8 cellular contexts compared by ENCODE assay signal in genomic region chr2:24075259-24075658, GRCh38. TPM values are rescaled to one million over a fixed set of nuclear protein-coding genes. Genes with fewer than 3 reads are reported as not detected.
DNase-seq lines count a peak whose midpoint lies in the region; ATAC-seq and TF ChIP-seq lines count a peak whose summit lies in the region.

No MANE protein-coding gene starts in this region.

- no peaks in the 10 kb centered on the region for H3K4me1 ChIP-seq in breast epithelium
- H3K4me1 ChIP-seq in mononuclear cell (ENCODE audit: insufficient read depth, low read length): peaks cover 35% of the 10 kb centered on the region

- no peaks in the 10 kb centered on the region for H3K9me3 Mint-ChIP-seq in stimulated activated naive CD8-positive, alpha-beta T cell treated with anti-CD3 and anti-CD28 coated beads, Interleukin-15, Interleukin-2, amounts not matched to agents 100 ng/mL and 50 ng/mL, for 24 hours

- H3K27me3 ChIP-seq in breast epithelium: no peaks in the 10 kb centered on the region
- H3K27me3 ChIP-seq in mononuclear cell (ENCODE audit: insufficient read depth, low read length): no peaks in the 10 kb centered on the region

- peaks cover 30% of the 10 kb centered on the region for H3K36me3 Mint-ChIP-seq in stimulated activated naive CD8-positive, alpha-beta T cell treated with anti-CD3 and anti-CD28 coated beads, Interleukin-15, Interleukin-2, amounts not matched to agents 100 ng/mL and 50 ng/mL, for 24 hours (ENCODE audit: low read depth)

- no peak for ATAC-seq in stimulated activated naive CD8-positive, alpha-beta T cell treated with anti-CD3 and anti-CD28 coated beads, Interleukin-15, Interleukin-2, amounts not matched to agents 100 U/mL and 50 U/mL, for 24 hours

- no peaks in the 10 kb centered on the region for H3K27me3 Mint-ChIP-seq in stimulated activated naive CD8-positive, alpha-beta T cell treated with anti-CD3 and anti-CD28 coated beads, Interleukin-15, Interleukin-2, amounts not matched to agents 100 ng/mL and 50 ng/mL, for 24 hours

- peak overlapping the region; percentile 96 for H3K27ac Mint-ChIP-seq in stimulated activated naive CD8-positive, alpha-beta T cell treated with anti-CD3 and anti-CD28 coated beads, Interleukin-15, Interleukin-2, amounts not matched to agents 100 ng/mL and 50 ng/mL, for 24 hours

- intact Hi-C loops in breast epithelium (cut with DNase I; ENCODE audit: low total_unique reads): no loop called here

- H3K27ac ChIP-seq in breast epithelium: peak overlapping the region in 1 of 2 donors; percentile 97

- peak overlapping the region; percentile 99 for H3K4me3 Mint-ChIP-seq in stimulated activated naive CD8-positive, alpha-beta T cell treated with anti-CD3 and anti-CD28 coated beads, Interleukin-15, Interleukin-2, amounts not matched to agents 100 ng/mL and 50 ng/mL, for 24 hours

- H3K4me3 ChIP-seq in breast epithelium (peak overlapping the region; percentile 74 to 90 (median 89)), mononuclear cell (ENCODE audit: low read length) (peak overlapping the region; percentile 72)

- peaks cover 37% of the 10 kb centered on the region for H3K4me1 Mint-ChIP-seq in stimulated activated naive CD8-positive, alpha-beta T cell treated with anti-CD3 and anti-CD28 coated beads, Interleukin-15, Interleukin-2, amounts not matched to agents 100 ng/mL and 50 ng/mL, for 24 hours (ENCODE audit: low read depth)

- no peak for DNase-seq in stimulated activated naive CD8-positive, alpha-beta T cell treated with anti-CD3 and anti-CD28 coated beads, Interleukin-15, Interleukin-2, amounts not matched to agents 100 U/mL and 50 U/mL, for 24 hours
- DNase-seq in breast epithelium (ENCODE audit: low spot score in 2 of 2): no peak
- DNase-seq in HT-29 (ENCODE audit: low spot score): no peak
- DNase-seq in dedifferentiated amniotic fluid mesenchymal stem cell (ENCODE audit: extremely low spot score): no peak
- DNase-seq in LoVo (ENCODE audit: low spot score): no peak
- no peak for DNase-seq in COLO668 (lab: John Stamatoyannopoulos, UW; ENCODE audit: unreplicated experiment)

- no peak for TF ChIP-seq POLR2A in breast epithelium (IDR thresholded peaks at IDR 0.05)

- no peak for TF ChIP-seq CTCF in breast epithelium (IDR thresholded peaks at IDR 0.05)

- H3K36me3 ChIP-seq in breast epithelium: no peaks in the 10 kb centered on the region

- no peaks in the 10 kb centered on the region for H3K9me3 ChIP-seq in breast epithelium
- H3K9me3 ChIP-seq in mononuclear cell (ENCODE audit: low read depth, low read length): no peaks in the 10 kb centered on the region

RNA-seq across cellular contexts. Expression of gene SF3B6, which starts 0.9 kb away (rescaled TPM):
- 100 to 1,000 TPM in 2 of 3 donors, 10 to 100 TPM in 1; 91.7 to 125 (median 110) TPM for total RNA-seq in breast epithelium
- 107 TPM for total RNA-seq in mononuclear cell
- total RNA-seq in HT-29 (2014; rRNA removed; shearing (Covaris generic)): 112 and 128 TPM in 2 replicates

RNA-seq across cellular contexts. Expression of gene TP53I3, which starts 9.4 kb away (rescaled TPM):
- 10 to 100 TPM; 19.2 to 24.3 (median 19.6) TPM for total RNA-seq in breast epithelium
- total RNA-seq in mononuclear cell: 5.6 TPM
- total RNA-seq in HT-29 (2014; rRNA removed; shearing (Covaris generic)): 28.7 and 28.9 TPM in 2 replicates

RNA-seq across cellular contexts. Expression of gene FKBP1B, which starts 25.7 kb away (rescaled TPM):
- total RNA-seq in breast epithelium: 10 to 100 TPM in 1 of 3 donors, 1 to 10 TPM in 2; 3.2 to 11.0 (median 7.2) TPM
- total RNA-seq in mononuclear cell: 4.5 TPM
- total RNA-seq in HT-29 (2014; rRNA removed; shearing (Covaris generic)): not detected in 2 replicates

RNA-seq across cellular contexts. Expression of gene WDCP, which starts 28.1 kb away (rescaled TPM):
- total RNA-seq in breast epithelium: 1 to 10 TPM; 3.4 to 8.3 (median 7.2) TPM
- total RNA-seq in mononuclear cell: 3.0 TPM
- 2.7 and 6.4 TPM in 2 replicates for total RNA-seq in HT-29 (2014; rRNA removed; shearing (Covaris generic))

RNA-seq across cellular contexts. Expression of gene PFN4, which starts 47.9 kb away (rescaled TPM):
- total RNA-seq in breast epithelium (under 1 TPM in 2 of 3 donors, not detected in 1; 0.44 to 0.96 TPM), mononuclear cell (not detected)
- not detected in 2 replicates for total RNA-seq in HT-29 (2014; rRNA removed; shearing (Covaris generic))
